ENCODE assay signal across 21 cellular contexts in genomic region chr17:29533976-29534375, GRCh38. TPM values are rescaled to one million over a fixed set of nuclear protein-coding genes. Genes with fewer than 3 reads are reported as not detected.
DNase-seq lines count a peak whose midpoint lies in the region; ATAC-seq lines count a peak whose summit lies in the region.
"Had no signal": no experiment of that assay in that cellular context is flagged by ENCODE, and none has a peak within 500 bp of the region (broad histone marks: within the 10 kb centered on the region; RNA-seq: fewer than 3 reads in every experiment).

No MANE protein-coding gene starts in this region.

- H3K36me3 Mint-ChIP-seq in activated naive CD4-positive, alpha-beta T cell treated with anti-CD3 and anti-CD28 coated beads, Interleukin-2, amount 10 ng/mL, durations not matched to agents 7 days and 5 days, result peaks cover 35% of the 10 kb centered on the region
- peaks cover 6 to 7% of the 10 kb centered on the region in 2 donors for H3K36me3 Mint-ChIP-seq in activated naive CD4-positive, alpha-beta T cell treated with anti-CD3 and anti-CD28 coated beads, Interleukin-2, amount 50 U/mL, for 72 hours
- peaks cover 90% of the 10 kb centered on the region for H3K36me3 Mint-ChIP-seq in stimulated activated effector memory CD8-positive, alpha-beta T cell treated with anti-CD3 and anti-CD28 coated beads, Interleukin-12 subunit alpha, Interleukin-12 subunit beta, amount 100 ng/mL, for 72 hours
- H3K36me3 Mint-ChIP-seq in effector memory CD8-positive, alpha-beta T cell (ENCODE audit: insufficient read depth), result peaks cover 76% of the 10 kb centered on the region

- H3K27me3 Mint-ChIP-seq in activated naive CD4-positive, alpha-beta T cell treated with anti-CD3 and anti-CD28 coated beads, Interleukin-2, amount 10 ng/mL, durations not matched to agents 7 days and 5 days, result no peaks in the 10 kb centered on the region
- no peaks in the 10 kb centered on the region for H3K27me3 Mint-ChIP-seq in effector memory CD8-positive, alpha-beta T cell
- H3K27me3 Mint-ChIP-seq: CD8-positive, alpha-beta memory T cell had no signal

- DNase-seq in activated naive CD4-positive, alpha-beta T cell treated with anti-CD3 and anti-CD28 coated beads, Interleukin-2, amount 10 ng/mL, durations not matched to agents 7 days and 5 days, result no peak
- DNase-seq in activated naive CD4-positive, alpha-beta T cell treated with anti-CD3 and anti-CD28 coated beads, Interleukin-2, amount 50 U/mL, for 72 hours (ENCODE audit: low spot score in 2 of 2), result no peak
- DNase-seq in inferior parietal cortex (ENCODE audit: extremely low spot score) (peak; percentile 34), COR-L47 (lab: John Stamatoyannopoulos, UW) (no peak), T-helper 2 cell (no peak)
- no peak for DNase-seq in stimulated activated effector memory CD8-positive, alpha-beta T cell treated with anti-CD3 and anti-CD28 coated beads, Interleukin-12 subunit alpha, Interleukin-12 subunit beta, amount 100 ng/mL, for 72 hours (ENCODE audit: low spot score in 2 of 2)
- no peak for DNase-seq in effector memory CD8-positive, alpha-beta T cell
- DNase-seq: AML-193; CD8-positive, alpha-beta memory T cell; GOT3; Kasumi-1; NCI-H1694; NCI-H2081; NCI-H2171; NCI-H345; NCI-H524; NCI-H774; NK-92 treated with Interleukin-12 subunit alpha and Interleukin-12 subunit beta, amount 100 ng/mL, for 24 hours; SIG-M5 had no signal

- no peak for ATAC-seq in activated naive CD4-positive, alpha-beta T cell treated with anti-CD3 and anti-CD28 coated beads, Interleukin-2, amount 50 U/mL, for 72 hours
- ATAC-seq in stimulated activated effector memory CD8-positive, alpha-beta T cell treated with anti-CD3 and anti-CD28 coated beads, Interleukin-12 subunit alpha, Interleukin-12 subunit beta, amount 100 ng/mL, for 72 hours, result no peak
- ATAC-seq in effector memory CD8-positive, alpha-beta T cell (replicated peaks), result no peak
- ATAC-seq: HCT116, Panc1 had no signal

- H3K4me1 Mint-ChIP-seq in activated naive CD4-positive, alpha-beta T cell treated with anti-CD3 and anti-CD28 coated beads, Interleukin-2, amount 10 ng/mL, durations not matched to agents 7 days and 5 days, result no peaks in the 10 kb centered on the region
- H3K4me1 Mint-ChIP-seq in stimulated activated effector memory CD8-positive, alpha-beta T cell treated with anti-CD3 and anti-CD28 coated beads, Interleukin-12 subunit alpha, Interleukin-12 subunit beta, amount 100 ng/mL, for 72 hours, result no peaks in the 10 kb centered on the region
- H3K4me1 Mint-ChIP-seq in effector memory CD8-positive, alpha-beta T cell (ENCODE audit: low read depth in 2 of 2), result no peaks in the 10 kb centered on the region
- H3K4me1 Mint-ChIP-seq: CD8-positive, alpha-beta memory T cell had no signal

- peak overlapping the region; percentile 14 for H3K27ac Mint-ChIP-seq in activated naive CD4-positive, alpha-beta T cell treated with anti-CD3 and anti-CD28 coated beads, Interleukin-2, amount 10 ng/mL, durations not matched to agents 7 days and 5 days
- no peak overlapping the region for H3K27ac Mint-ChIP-seq in activated naive CD4-positive, alpha-beta T cell treated with anti-CD3 and anti-CD28 coated beads, Interleukin-2, amount 50 U/mL, for 72 hours
- peak overlapping the region; percentile 56 for H3K27ac Mint-ChIP-seq in stimulated activated effector memory CD8-positive, alpha-beta T cell treated with anti-CD3 and anti-CD28 coated beads, Interleukin-12 subunit alpha, Interleukin-12 subunit beta, amount 100 ng/mL, for 72 hours
- H3K27ac Mint-ChIP-seq in effector memory CD8-positive, alpha-beta T cell, result peak overlapping the region in 1 of 2 donors; percentile 25

- H3K4me3 Mint-ChIP-seq in activated naive CD4-positive, alpha-beta T cell treated with anti-CD3 and anti-CD28 coated beads, Interleukin-2, amount 10 ng/mL, durations not matched to agents 7 days and 5 days, result no peak overlapping the region
- no peak overlapping the region for H3K4me3 Mint-ChIP-seq in stimulated activated effector memory CD8-positive, alpha-beta T cell treated with anti-CD3 and anti-CD28 coated beads, Interleukin-12 subunit alpha, Interleukin-12 subunit beta, amount 100 ng/mL, for 72 hours
- H3K4me3 Mint-ChIP-seq in effector memory CD8-positive, alpha-beta T cell, result no peak overlapping the region
- H3K4me3 Mint-ChIP-seq: CD8-positive, alpha-beta memory T cell had no signal

- CTCF ChIA-PET in activated naive CD4-positive, alpha-beta T cell treated with anti-CD3 and anti-CD28 coated beads, Interleukin-2, amount 10 ng/mL, durations not matched to agents 7 days and 5 days (lab: Charles Lee), result interaction anchor here (1.0 to 3.6 kb wide), 4 partner anchors 12 to 388 kb away, joined by 3 to 35 read pairs (median 4); no protein-coding TSS in a partner anchor

- H3K9me3 Mint-ChIP-seq in activated naive CD4-positive, alpha-beta T cell treated with anti-CD3 and anti-CD28 coated beads, Interleukin-2, amount 10 ng/mL, durations not matched to agents 7 days and 5 days, result no peaks in the 10 kb centered on the region
- H3K9me3 Mint-ChIP-seq in activated naive CD4-positive, alpha-beta T cell treated with anti-CD3 and anti-CD28 coated beads, Interleukin-2, amount 50 U/mL, for 72 hours, result no peaks in the 10 kb centered on the region
- H3K9me3 Mint-ChIP-seq in stimulated activated effector memory CD8-positive, alpha-beta T cell treated with anti-CD3 and anti-CD28 coated beads, Interleukin-12 subunit alpha, Interleukin-12 subunit beta, amount 100 ng/mL, for 72 hours, result no peaks in the 10 kb centered on the region
- no peaks in the 10 kb centered on the region for H3K9me3 Mint-ChIP-seq in effector memory CD8-positive, alpha-beta T cell
- H3K9me3 Mint-ChIP-seq: CD8-positive, alpha-beta memory T cell had no signal

RNA-seq across cellular contexts. Expression of gene ABHD15, which starts 32.9 kb away (rescaled TPM):
- total RNA-seq in activated naive CD4-positive, alpha-beta T cell treated with anti-CD3 and anti-CD28 coated beads, Interleukin-2, amount 50 U/mL, for 72 hours, result 10 to 100 TPM in 1 of 2 donors, 1 to 10 TPM in 1; 5.1 to 10.6 TPM

RNA-seq across cellular contexts. Expression of gene TP53I13, which starts 34.5 kb away (rescaled TPM):
- total RNA-seq in activated naive CD4-positive, alpha-beta T cell treated with anti-CD3 and anti-CD28 coated beads, Interleukin-2, amount 50 U/mL, for 72 hours, result 10 to 100 TPM; 29.9 to 52.1 TPM

RNA-seq across cellular contexts. Expression of gene GIT1, which starts 55.5 kb away (rescaled TPM):
- 10 to 100 TPM; 49.8 to 67.8 TPM for total RNA-seq in activated naive CD4-positive, alpha-beta T cell treated with anti-CD3 and anti-CD28 coated beads, Interleukin-2, amount 50 U/mL, for 72 hours

RNA-seq across cellular contexts. Expression of gene ANKRD13B, which starts 59.0 kb away (rescaled TPM):
- total RNA-seq in activated naive CD4-positive, alpha-beta T cell treated with anti-CD3 and anti-CD28 coated beads, Interleukin-2, amount 50 U/mL, for 72 hours, result 10 to 100 TPM in 1 of 2 donors, 1 to 10 TPM in 1; 8.9 to 25.3 TPM

Comparison
In these comparisons a context has a peak if more than half of its experiments do, and no peak if none do; other contexts are left out.
1. H3K27ac Mint-ChIP-seq: peak in activated naive CD4-positive, alpha-beta T cell treated with anti-CD3 and anti-CD28 coated beads, Interleukin-2, amount 10 ng/mL, durations not matched to agents 7 days and 5 days (single experiment) and stimulated activated effector memory CD8-positive, alpha-beta T cell treated with anti-CD3 and anti-CD28 coated beads, Interleukin-12 subunit alpha, Interleukin-12 subunit beta, amount 100 ng/mL, for 72 hours (single experiment); none in activated naive CD4-positive, alpha-beta T cell treated with anti-CD3 and anti-CD28 coated beads, Interleukin-2, amount 50 U/mL, for 72 hours (0 of 2).